In the genomic region with DNA sequence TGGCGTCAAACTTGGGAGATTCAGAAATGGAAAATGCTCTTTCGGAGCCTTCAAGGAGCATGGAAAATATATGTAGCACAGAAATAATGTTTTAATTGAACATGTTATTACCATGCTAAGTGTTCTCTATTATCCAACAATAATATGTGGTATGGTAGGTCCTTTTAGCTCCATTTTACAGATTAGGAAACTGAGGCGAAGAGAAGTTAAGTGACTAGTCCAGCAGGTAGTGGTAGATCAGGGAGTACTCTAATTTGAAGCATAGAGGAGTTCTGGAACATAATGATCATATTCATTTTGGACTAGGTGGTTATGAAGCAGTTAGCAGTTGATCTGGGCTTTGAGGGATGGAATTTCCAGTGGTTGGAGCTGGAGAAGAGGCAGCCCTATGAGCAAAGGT, we compare ENCODE assay signal across 9 cellular contexts. TPM values are rescaled to one million over a fixed set of nuclear protein-coding genes. Genes with fewer than 3 reads are reported as not detected.
DNase-seq lines count a peak whose midpoint lies in the region; ATAC-seq and TF ChIP-seq lines count a peak whose summit lies in the region.
"Had no signal": no experiment of that assay in that cellular context is flagged by ENCODE, and none has a peak within 500 bp of the region (broad histone marks: within the 10 kb centered on the region; RNA-seq: fewer than 3 reads in every experiment).

No MANE protein-coding gene starts in this region.

- no peak overlapping the region for H3K4ac ChIP-seq in mesenchymal stem cell (ENCODE audit: low read depth in 1 of 2, low read length in 2 of 2)

- H3K4me1 ChIP-seq in heart left ventricle (peaks cover 0 to 56% (median 18%) of the 10 kb centered on the region in 12 donors), mesenchymal stem cell (ENCODE audit: control insufficient read depth, insufficient read depth, low read depth, low read length) (peaks cover 2% of the 10 kb centered on the region), vagina (peaks cover 20% of the 10 kb centered on the region)
- H3K4me1 ChIP-seq in effector memory CD4-positive, alpha-beta T cell (ENCODE audit: control insufficient read depth, insufficient read depth, low read length, poor library complexity, severe bottlenecking) = peaks cover 7% of the 10 kb centered on the region

- H3K9me3 ChIP-seq in heart left ventricle (no peaks in the 10 kb centered on the region), mesenchymal stem cell (ENCODE audit: control insufficient read depth, low read length) (no peaks in the 10 kb centered on the region), vagina (no peaks in the 10 kb centered on the region)
- no peaks in the 10 kb centered on the region for H3K9me3 ChIP-seq in effector memory CD4-positive, alpha-beta T cell (ENCODE audit: control insufficient read depth, low read length)

- peaks cover 17% of the 10 kb centered on the region for H3K79me1 ChIP-seq in mesenchymal stem cell (replicated peaks; ENCODE audit: low read length, poor library complexity, severe bottlenecking)

- 93 to 97% (median 95%) methylated on average over 3 of the region's 3 CpGs for WGBS in heart left ventricle, 4 donors
- WGBS in mesenchymal stem cell = 100% methylated on average over 1 of the region's 3 CpGs

- no peak overlapping the region for H3K23ac ChIP-seq in mesenchymal stem cell (ENCODE audit: low read length in 2 of 2)

- intact Hi-C loops in heart left ventricle (cut with DNase I) = loop anchor here in 3 of 10 donors (5.0 to 10.0 kb wide), 3 partner anchors 45 to 105 kb away; a partner anchor contains a TSS
- intact Hi-C loops in Right ventricle myocardium inferior (cut with DNase I) = no loop called here
- intact Hi-C loops in vagina (cut with DNase I) = no loop called here

- H2AFZ ChIP-seq in mesenchymal stem cell (ENCODE audit: low read depth, low read length) = no peak overlapping the region

- no peak overlapping the region for H3K4me2 ChIP-seq in mesenchymal stem cell (ENCODE audit: low read length, poor library complexity, severe bottlenecking)

- H3K4me3 ChIP-seq in heart left ventricle = peak overlapping the region in 11 of 12 donors; percentile 68 to 99 (median 91)
- peak overlapping the region; percentile 58 for H3K4me3 ChIP-seq in astrocyte of the spinal cord (ENCODE audit: low read depth, low read length)
- peak overlapping the region in 1 of 2 experiments; percentile 88 for H3K4me3 ChIP-seq in mesenchymal stem cell (ENCODE audit: insufficient read depth in 1 of 2, low read depth in 1 of 2, low read length in 2 of 2)
- H3K4me3 ChIP-seq in vagina = peak overlapping the region; percentile 91 to 98
- no peak overlapping the region for H3K4me3 ChIP-seq in effector memory CD4-positive, alpha-beta T cell (ENCODE audit: insufficient read depth, low read depth, low read length, poor library complexity, severe bottlenecking)

- no peak overlapping the region for H4K91ac ChIP-seq in mesenchymal stem cell (ENCODE audit: low read length)

- no peaks in the 10 kb centered on the region for H3K27me3 ChIP-seq in heart left ventricle
- no peaks in the 10 kb centered on the region for H3K27me3 ChIP-seq in mesenchymal stem cell (ENCODE audit: control insufficient read depth in 1 of 2, insufficient read depth in 1 of 2, low read length in 2 of 2)
- H3K27me3 ChIP-seq in vagina = no peaks in the 10 kb centered on the region
- H3K27me3 ChIP-seq in effector memory CD4-positive, alpha-beta T cell (replicated peaks; ENCODE audit: control insufficient read depth, insufficient read depth, low read length, poor library complexity, severe bottlenecking) = no peaks in the 10 kb centered on the region

- H3K18ac ChIP-seq in mesenchymal stem cell (ENCODE audit: low read depth in 1 of 2, low read length in 2 of 2) = no peak overlapping the region

- ATAC-seq in heart left ventricle (no peak), Right ventricle myocardium inferior (no peak), GM18498 (IDR thresholded peaks at IDR 0.05; ENCODE audit: unreplicated experiment) (no peak)

- H2BK5ac ChIP-seq in mesenchymal stem cell (ENCODE audit: low read depth, low read length, poor library complexity, severe bottlenecking) = no peak overlapping the region

- peak overlapping the region; percentile 93 for H3K9ac ChIP-seq in mesenchymal stem cell (ENCODE audit: low read length)

- H4K8ac ChIP-seq in mesenchymal stem cell (ENCODE audit: low read length) = no peak overlapping the region

- H2BK15ac ChIP-seq in mesenchymal stem cell (ENCODE audit: low read depth, poor library complexity, severe bottlenecking) = no peak overlapping the region

- H3K27ac ChIP-seq in heart left ventricle (peak overlapping the region in 5 of 12 donors; percentile 71 to 94 (median 86)), mesenchymal stem cell (ENCODE audit: low read length, poor library complexity, severe bottlenecking) (no peak overlapping the region), vagina (no peak overlapping the region)
- H3K27ac ChIP-seq in effector memory CD4-positive, alpha-beta T cell (ENCODE audit: insufficient read depth, low read length, poor library complexity, severe bottlenecking) = no peak overlapping the region

- H2BK120ac ChIP-seq in mesenchymal stem cell (ENCODE audit: low read depth, low read length) = no peak overlapping the region

- TF ChIP-seq CTCF in heart left ventricle (IDR thresholded peaks at IDR 0.05) (no peak), astrocyte of the spinal cord (IDR thresholded peaks at IDR 0.05; ENCODE audit: low read depth, low read length) (no peak), vagina (IDR thresholded peaks at IDR 0.05) (no peak)

- no peak overlapping the region for H3K14ac ChIP-seq in mesenchymal stem cell (ENCODE audit: low read length in 2 of 2)

- in situ Hi-C loops in astrocyte of the spinal cord (cut with HindIII; ENCODE audit: low sequenced_read_pairs) = no loop called here

- no peak overlapping the region for H2BK12ac ChIP-seq in mesenchymal stem cell (ENCODE audit: low read length in 2 of 2)

- no peak overlapping the region for H2AK5ac ChIP-seq in mesenchymal stem cell (ENCODE audit: low read length, severe bottlenecking)

- TF ChIP-seq POLR2A in heart left ventricle (IDR thresholded peaks at IDR 0.05) (no peak), vagina (IDR thresholded peaks at IDR 0.05) (no peak)

- H3K36me3 ChIP-seq in heart left ventricle (peaks cover 0 to 3% (median 0%) of the 10 kb centered on the region in 9 donors), mesenchymal stem cell (ENCODE audit: control insufficient read depth in 1 of 2, insufficient read depth in 2 of 2, low read depth in 1 of 2, low read length in 2 of 2) (no peaks in the 10 kb centered on the region), vagina (no peaks in the 10 kb centered on the region)
- H3K36me3 ChIP-seq in effector memory CD4-positive, alpha-beta T cell (ENCODE audit: control insufficient read depth, insufficient read depth, low read length) = no peaks in the 10 kb centered on the region

- no peak for DNase-seq in heart left ventricle
- no peak for DNase-seq in Right ventricle myocardium inferior (ENCODE audit: missing footprints)
- no peak for DNase-seq in astrocyte of the spinal cord (ENCODE audit: low read depth, low spot score)
- DNase-seq in mesenchymal stem cell = no peak
- no peak for DNase-seq in vagina (ENCODE audit: extremely low spot score in 2 of 2)
- no peak for DNase-seq in effector memory CD4-positive, alpha-beta T cell
- DNase-seq in A172 (ENCODE audit: low spot score) = no peak
- DNase-seq: DMS79 treated with DMSO at 0.1 percent for 48 hours had no signal

RNA-seq across cellular contexts. Expression of a gene that starts 1.1 kb away (rescaled TPM):
- total RNA-seq in heart left ventricle (10 to 100 TPM; 14.9 to 44.1 (median 23.3) TPM), Right ventricle myocardium inferior (35.7 TPM), vagina (21.6 TPM)
- 100 to 1,000 TPM in 1 of 2 donors, 10 to 100 TPM in 1; 74.9 to 106 TPM for polyA plus RNA-seq in heart left ventricle
- polyA plus RNA-seq in mesenchymal stem cell (2013, experiment 1 of 2) = 47.5 TPM
- 52.3 TPM for polyA plus RNA-seq in mesenchymal stem cell (2013, experiment 2 of 2)
- total RNA-seq in A172 (2014; rRNA removed; shearing (Covaris generic)) = 18.1 and 28.0 TPM in 2 replicates
